1 cellular context compared by ENCODE assay signal in genomic region chr19:10295847-10296591, GRCh38.
TF ChIP-seq lines count a peak whose summit lies in the region.

No MANE protein-coding gene starts in this region.

TF ChIP-seq in HepG2, 621 proteins besides CTCF, POLR2A, EP300 and RAD21 (continued from another document and continues in another):
- TF ChIP-seq ESRRA (CRISPR knock-in tag; IDR thresholded peaks at IDR 0.05; ENCODE audit: low read depth) (no peak), ZNF678 (CRISPR knock-in tag; IDR thresholded peaks at IDR 0.05) (no peak), HOXA3 (CRISPR knock-in tag; IDR thresholded peaks at IDR 0.05) (peak; percentile 63), ZBTB7A (CRISPR knock-in tag; IDR thresholded peaks at IDR 0.05) (no peak; the same call in 1 of the 2 replicates), ZBTB44 (CRISPR knock-in tag; IDR thresholded peaks at IDR 0.05) (no peak), ZNF281 (CRISPR knock-in tag; IDR thresholded peaks at IDR 0.05; ENCODE audit: borderline replicate concordance) (peak; percentile 26; the same call in 1 of the 2 replicates), ZKSCAN8 (CRISPR knock-in tag; IDR thresholded peaks at IDR 0.05; ENCODE audit: borderline replicate concordance) (no peak), ZNF672 (CRISPR knock-in tag; IDR thresholded peaks at IDR 0.05) (no peak), XRCC5 (optimal IDR thresholded peaks at IDR 0.05; ENCODE audit: low read length) (no peak), FLYWCH1 (CRISPR knock-in tag; IDR thresholded peaks at IDR 0.05) (peak; percentile 46; the same call in 1 of the 2 replicates), TGIF2 (CRISPR knock-in tag; IDR thresholded peaks at IDR 0.05) (no peak), ZNF709 (CRISPR knock-in tag; IDR thresholded peaks at IDR 0.05) (no peak), THAP7 (CRISPR knock-in tag; IDR thresholded peaks at IDR 0.05) (no peak), HOXA5 (CRISPR knock-in tag; IDR thresholded peaks at IDR 0.05) (no peak), RARA (CRISPR knock-in tag; IDR thresholded peaks at IDR 0.05) (0 out of 2 replicates have a peak, but pooled peaks have one; percentile 4), ZUFSP (CRISPR knock-in tag; IDR thresholded peaks at IDR 0.05; ENCODE audit: borderline replicate concordance) (no peak), JARID2 (CRISPR knock-in tag; IDR thresholded peaks at IDR 0.05; ENCODE audit: insufficient replicate concordance) (no peak), PATZ1 (CRISPR knock-in tag; IDR thresholded peaks at IDR 0.05) (no peak), EEA1 (CRISPR knock-in tag; IDR thresholded peaks at IDR 0.05; ENCODE audit: borderline replicate concordance) (no peak), NR0B2 (CRISPR knock-in tag; IDR thresholded peaks at IDR 0.05) (peak; percentile 63; the same call in 1 of the 2 replicates), ZBTB49 (CRISPR knock-in tag; IDR thresholded peaks at IDR 0.05; ENCODE audit: borderline replicate concordance) (no peak), ZNF260 (CRISPR knock-in tag; IDR thresholded peaks at IDR 0.05; ENCODE audit: borderline replicate concordance, low read depth) (no peak), ZNF841 (CRISPR knock-in tag; IDR thresholded peaks at IDR 0.05; ENCODE audit: borderline replicate concordance) (peak; percentile 85; the same call in 1 of the 2 replicates), ZSCAN12 (CRISPR knock-in tag; IDR thresholded peaks at IDR 0.05) (no peak), TRAFD1 (CRISPR knock-in tag; IDR thresholded peaks at IDR 0.05; ENCODE audit: borderline replicate concordance) (no peak), HNRNPL (IDR thresholded peaks at IDR 0.05; ENCODE audit: low read depth, low read length) (no peak), TSC22D2 (CRISPR knock-in tag; IDR thresholded peaks at IDR 0.05; ENCODE audit: borderline replicate concordance) (no peak), ETV5 (CRISPR knock-in tag; IDR thresholded peaks at IDR 0.05; ENCODE audit: borderline replicate concordance) (no peak), ATF5 (CRISPR knock-in tag; IDR thresholded peaks at IDR 0.05; ENCODE audit: low read depth) (no peak), ZNF460 (CRISPR knock-in tag; IDR thresholded peaks at IDR 0.05; ENCODE audit: borderline replicate concordance) (no peak), TFE3 (CRISPR knock-in tag; IDR thresholded peaks at IDR 0.05) (0 out of 2 replicates have a peak, but pooled peaks have one; percentile 21), SRSF9 (IDR thresholded peaks at IDR 0.05; ENCODE audit: borderline replicate concordance, insufficient read depth, low read depth, low read length, poor library complexity, severe bottlenecking) (no peak), ZNF121 (CRISPR knock-in tag; IDR thresholded peaks at IDR 0.05) (no peak), ETS1 (CRISPR knock-in tag; IDR thresholded peaks at IDR 0.05) (no peak), HNRNPK (IDR thresholded peaks at IDR 0.05; ENCODE audit: low read depth, low read length, poor library complexity, severe bottlenecking) (no peak), IKZF4 (CRISPR knock-in tag; IDR thresholded peaks at IDR 0.05; ENCODE audit: borderline replicate concordance, low read depth, not compliant biosample characterization) (peak; percentile 68), DRAP1 (CRISPR knock-in tag; IDR thresholded peaks at IDR 0.05) (no peak), ZNF607 (CRISPR knock-in tag; IDR thresholded peaks at IDR 0.05; ENCODE audit: borderline replicate concordance) (0 out of 2 replicates have a peak, but pooled peaks have one; percentile 50), ZNF430 (CRISPR knock-in tag; IDR thresholded peaks at IDR 0.05) (no peak), MATR3 (CRISPR knock-in tag; IDR thresholded peaks at IDR 0.05) (no peak), SRSF1 (optimal IDR thresholded peaks at IDR 0.05; ENCODE audit: low read depth, low read length) (no peak), ZEB1 (IDR thresholded peaks at IDR 0.05; ENCODE audit: insufficient replicate concordance, low read depth) (no peak), ZNF549 (CRISPR knock-in tag; IDR thresholded peaks at IDR 0.05) (no peak), SP2 (CRISPR knock-in tag; IDR thresholded peaks at IDR 0.05) (no peak), ZNF24 (IDR thresholded peaks at IDR 0.05) (no peak), CREB1 (IDR thresholded peaks at IDR 0.05) (no peak), CREB1 (CRISPR knock-in tag; IDR thresholded peaks at IDR 0.05) (no peak), ZNF274 (CRISPR knock-in tag; IDR thresholded peaks at IDR 0.05) (peak; percentile 59; the same call in 1 of the 2 replicates)
